ENCODE assay signal across 13 cellular contexts in the genomic region with DNA sequence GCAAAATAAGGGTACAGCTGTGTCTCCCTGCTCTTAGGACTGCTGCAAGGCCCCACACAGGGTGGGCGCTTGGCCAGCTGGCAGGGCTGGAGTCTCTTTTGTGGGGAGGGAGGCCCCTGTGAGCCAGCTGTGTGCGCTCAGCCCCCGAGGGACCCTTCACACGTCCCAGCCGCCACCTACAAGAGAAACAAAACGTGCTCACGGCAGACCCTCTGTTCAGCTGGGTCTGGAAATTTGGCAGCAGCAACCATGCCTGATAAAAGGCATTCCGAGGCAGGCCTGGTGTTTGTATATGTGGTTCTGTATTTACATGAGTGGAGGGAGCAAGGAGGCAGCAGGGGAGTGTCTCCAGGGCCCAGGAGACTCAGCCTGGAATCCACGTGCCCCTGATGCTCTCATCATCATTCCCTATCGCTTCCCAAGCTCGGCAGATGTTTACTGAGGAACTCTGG. TPM values are rescaled to one million over a fixed set of nuclear protein-coding genes. Genes with fewer than 3 reads are reported as not detected.
A peak's percentile ranks its signal among the peaks of the same experiment; 100 is the strongest.
DNase-seq lines count a peak whose midpoint lies in the region; ATAC-seq and TF ChIP-seq lines count a peak whose summit lies in the region.
"Had no signal": no experiment of that assay in that cellular context is flagged by ENCODE, and none has a peak within 500 bp of the region (broad histone marks: within the 10 kb centered on the region; RNA-seq: fewer than 3 reads in every experiment).

No MANE protein-coding gene starts in this region.

- TF ChIP-seq CTCF in AG09319 (IDR thresholded peaks at IDR 0.05; ENCODE audit: low read depth, low read length) (no peak), chondrocyte (IDR thresholded peaks at IDR 0.05) (no peak)

- H3K36me3 ChIP-seq in mucosa of stomach (ENCODE audit: control insufficient read depth, insufficient read depth, low read length): no peaks in the 10 kb centered on the region
- H3K36me3 ChIP-seq: gastrocnemius medialis had no signal

- no peak overlapping the region for H3K4me3 ChIP-seq in mucosa of stomach (ENCODE audit: low read length)
- H3K4me3 ChIP-seq: gastrocnemius medialis, lung, skin epidermis had no signal

- DNase-seq in AG09319 (ENCODE audit: extremely low read depth, low read depth): peak; percentile 40
- DNase-seq in NCI-H1105 treated with DMSO at 0.1 percent for 48 hours (lab: John Stamatoyannopoulos, UW): peak; percentile 45
- DNase-seq in chondrocyte (ENCODE audit: low spot score): no peak
- no peak for DNase-seq in SW 1271 (lab: John Stamatoyannopoulos, UW)
- no peak for DNase-seq in RKO (ENCODE audit: low spot score)
- DNase-seq: C1 segment of cervical spinal cord, gastrocnemius medialis, NCI-H1048 had no signal

- no peaks in the 10 kb centered on the region for H3K27me3 ChIP-seq in mucosa of stomach (ENCODE audit: control insufficient read depth, insufficient read depth, low read length)
- H3K27me3 ChIP-seq: gastrocnemius medialis had no signal

- H3K9me3 Mint-ChIP-seq in chondrocyte (ENCODE audit: low read depth): no peaks in the 10 kb centered on the region

- H3K36me3 Mint-ChIP-seq in chondrocyte (ENCODE audit: low read depth): no peaks in the 10 kb centered on the region

- H3K27ac Mint-ChIP-seq in chondrocyte (ENCODE audit: unreplicated experiment): peak overlapping the region; percentile 75

- H3K9ac ChIP-seq in mucosa of stomach (ENCODE audit: low read length): peak overlapping the region; percentile 41

- no peak for ATAC-seq in GM21390 (IDR thresholded peaks at IDR 0.05; ENCODE audit: unreplicated experiment)
- ATAC-seq in HG03196 (IDR thresholded peaks at IDR 0.05; ENCODE audit: unreplicated experiment): no peak

- no peaks in the 10 kb centered on the region for H3K9me3 ChIP-seq in mucosa of stomach (ENCODE audit: control insufficient read depth, low read length)
- H3K9me3 ChIP-seq: gastrocnemius medialis had no signal

- H3K4me1 Mint-ChIP-seq in chondrocyte (ENCODE audit: low read depth): peaks cover 28% of the 10 kb centered on the region

- H3K4me1 ChIP-seq in mucosa of stomach (ENCODE audit: control insufficient read depth, insufficient read depth, low read length): peaks cover 40% of the 10 kb centered on the region
- H3K4me1 ChIP-seq: gastrocnemius medialis had no signal

- H3K27me3 Mint-ChIP-seq in chondrocyte (ENCODE audit: low read depth): no peaks in the 10 kb centered on the region

- H3K4me3 Mint-ChIP-seq in chondrocyte (ENCODE audit: unreplicated experiment): no peak overlapping the region

RNA-seq across cellular contexts. Expression of a gene that starts 49.7 kb away (rescaled TPM):
- total RNA-seq in chondrocyte: 14.6 to 17.2 TPM (median 15.5 TPM) in 3 replicates

RNA-seq across cellular contexts. Expression of a gene that starts 57.9 kb away (rescaled TPM):
- 10.6 to 17.2 TPM (median 14.5 TPM) in 3 replicates for total RNA-seq in chondrocyte

Comparison
In these comparisons a context has a peak if more than half of its experiments do, and no peak if none do; other contexts are left out.
1. DNase-seq: peak in AG09319 (single experiment) and NCI-H1105 treated with DMSO at 0.1 percent for 48 hours (single experiment); none in chondrocyte (single experiment), SW 1271 (0 of 2) and RKO (single experiment).